Comparison of ENCODE assay signal across 2 cellular contexts in genomic region chr13:20624213-20624612, GRCh38.
TF ChIP-seq lines count a peak whose summit lies in the region.

No MANE protein-coding gene starts in this region.

TF ChIP-seq in HepG2, 621 proteins besides CTCF, POLR2A, EP300 and RAD21:
- TF ChIP-seq ZNF713 (CRISPR knock-in tag; IDR thresholded peaks at IDR 0.05) (no peak), TEAD3 (CRISPR knock-in tag; optimal IDR thresholded peaks at IDR 0.05; ENCODE audit: borderline replicate concordance) (peak; percentile 62)

TF ChIP-seq in WTC11, 78 proteins besides CTCF, POLR2A, EP300 and RAD21:
- no peak for TF ChIP-seq AR (CRISPR knock-in tag; IDR thresholded peaks at IDR 0.05)
- TF ChIP-seq IRF1 (CRISPR knock-in tag; IDR thresholded peaks at IDR 0.05), result no peak
- no peak for TF ChIP-seq ATF6 (CRISPR knock-in tag; IDR thresholded peaks at IDR 0.05)
- no peak for TF ChIP-seq ETV6 (CRISPR knock-in tag; IDR thresholded peaks at IDR 0.05)
- TF ChIP-seq ELF4 (CRISPR knock-in tag; IDR thresholded peaks at IDR 0.05; ENCODE audit: low read depth), result no peak
